ENCODE assay signal across 30 cellular contexts in genomic region chr18:42296192-42296591, GRCh38.
"Had no signal": no experiment of that assay in that cellular context is flagged by ENCODE, and none has a peak within 500 bp of the region (broad histone marks: within the 10 kb centered on the region; RNA-seq: fewer than 3 reads in every experiment).

No MANE protein-coding gene starts in this region.

- ATAC-seq: left colon; left lung; lower lobe of right lung; naive thymus-derived CD8-positive, alpha-beta T cell; pancreas; right cardiac atrium; sciatic nerve had no signal

- H3K4me3 Mint-ChIP-seq: immature natural killer cell; naive thymus-derived CD8-positive, alpha-beta T cell; nephron; neural crest cell; stimulated activated naive CD8-positive, alpha-beta T cell treated with anti-CD3 and anti-CD28 coated beads, Interleukin-15, Interleukin-2, amounts not matched to agents 100 ng/mL and 50 ng/mL, for 24 hours; type B pancreatic cell had no signal

- H3K27ac ChIP-seq: left lung, lower lobe of right lung, pancreas, prostate gland, skin epidermis, suprapubic skin, thoracic aorta, tibial nerve, uterus had no signal

- H3K27ac Mint-ChIP-seq: immature natural killer cell; naive thymus-derived CD8-positive, alpha-beta T cell; nephron; stimulated activated naive CD8-positive, alpha-beta T cell treated with anti-CD3 and anti-CD28 coated beads, Interleukin-15, Interleukin-2, amounts not matched to agents 100 ng/mL and 50 ng/mL, for 24 hours; type B pancreatic cell had no signal

- H3K4me1 ChIP-seq: left lung, lower lobe of right lung, pancreas, prostate gland, uterus had no signal

- H3K4me3 ChIP-seq: left lung, lower lobe of right lung, pancreas, prostate gland, skin epidermis, suprapubic skin, thoracic aorta, tibial nerve, uterus had no signal

- FAIRE-seq: islet of Langerhans, kidney, pancreas had no signal

- H3K27me3 ChIP-seq: left lung, pancreas, suprapubic skin, tibial nerve, uterus had no signal

- H3K36me3 ChIP-seq: left lung, lower lobe of right lung, pancreas, prostate gland, suprapubic skin, thoracic aorta, tibial nerve, uterus had no signal

- H3K4me1 Mint-ChIP-seq: immature natural killer cell; naive thymus-derived CD8-positive, alpha-beta T cell had no signal

- H3K36me3 Mint-ChIP-seq: immature natural killer cell; naive thymus-derived CD8-positive, alpha-beta T cell; type B pancreatic cell had no signal

- DNase-seq: hypothalamus; immature natural killer cell; kidney; left colon; left lung; lower lobe of right lung; mammary epithelial cell; naive thymus-derived CD8-positive, alpha-beta T cell; nucleus accumbens; pancreas; posterior cingulate gyrus; retina; right cardiac atrium; stimulated activated CD4-positive, alpha-beta T cell treated with anti-CD3 and anti-CD28 coated beads, Interleukin-12 subunit alpha, Interleukin-12 subunit beta, amount 100 ng/mL, for 4 hours; stimulated activated CD4-positive, alpha-beta T cell treated with anti-CD3 and anti-CD28 coated beads, Interleukin-15, amount 100 ng/mL, for 24 hours; stimulated activated CD4-positive, alpha-beta T cell treated with anti-CD3 and anti-CD28 coated beads, Interleukin-2, amount 100 ng/mL, for 24 hours; stimulated activated CD4-positive, alpha-beta T cell treated with anti-CD3 and anti-CD28 coated beads, Interleukin-4, amount 100 ng/mL, for 1 hour; stimulated activated naive CD4-positive, alpha-beta T cell; uterus had no signal

- H3K9me3 ChIP-seq: left lung, lower lobe of right lung, pancreas, prostate gland, suprapubic skin, thoracic aorta, tibial nerve, uterus had no signal

- H3K9me3 Mint-ChIP-seq: naive thymus-derived CD8-positive, alpha-beta T cell; nephron; neural crest cell; stimulated activated naive CD8-positive, alpha-beta T cell treated with anti-CD3 and anti-CD28 coated beads, Interleukin-15, Interleukin-2, amounts not matched to agents 100 ng/mL and 50 ng/mL, for 24 hours; type B pancreatic cell had no signal
